In genomic region chr12:101298426-101298825, GRCh38 we compare ENCODE assay signal across 13 cellular contexts. TPM values are rescaled to one million over a fixed set of nuclear protein-coding genes. Genes with fewer than 3 reads are reported as not detected.
A peak's percentile ranks its signal among the peaks of the same experiment; 100 is the strongest.
DNase-seq lines count a peak whose midpoint lies in the region; TF ChIP-seq lines count a peak whose summit lies in the region.
"Had no signal": no experiment of that assay in that cellular context is flagged by ENCODE, and none has a peak within 500 bp of the region (broad histone marks: within the 10 kb centered on the region; RNA-seq: fewer than 3 reads in every experiment).

No MANE protein-coding gene starts in this region.

- DNase-seq in AG10803 (ENCODE audit: low read depth) (peak; percentile 33), M059J (ENCODE audit: low read depth) (peak; percentile 54), cardiac fibroblast (ENCODE audit: low read depth in 2 of 2) (peak; percentile 62 to 94), NCI-H2171 treated with DMSO at 0.1 percent for 48 hours (lab: John Stamatoyannopoulos, UW) (no peak), GDM1 (lab: John Stamatoyannopoulos, UW) (no peak), putamen (ENCODE audit: low spot score) (no peak)
- DNase-seq in stimulated activated CD8-positive, alpha-beta memory T cell treated with anti-CD3 and anti-CD28 coated beads, Interleukin-4, amount 100 ng/mL, for 48 hours, result no peak
- DNase-seq: activated CD4-positive, alpha-beta T cell treated with anti-CD3 and anti-CD28 coated beads, Interleukin-2, amount 10 ng/mL, durations not matched to agents 24 days and 14 days; DND-41; posterior cingulate gyrus; stimulated activated CD4-positive, alpha-beta T cell treated with anti-CD3 and anti-CD28 coated beads, Interleukin-1b, Interleukin-23, amount 100 ng/mL, for 48 hours had no signal

- no peaks in the 10 kb centered on the region for H3K27me3 ChIP-seq in layer of hippocampus (ENCODE audit: control insufficient read depth, insufficient read depth, low read length)
- H3K27me3 ChIP-seq: BLaER1 had no signal

- TF ChIP-seq CTCF in AG10803 (conservative IDR thresholded peaks at IDR 0.05; ENCODE audit: low read length), result no peak
- no peak for TF ChIP-seq CTCF in cardiac fibroblast (IDR thresholded peaks at IDR 0.05; ENCODE audit: low read depth, low read length)

- H3K27ac ChIP-seq in layer of hippocampus (ENCODE audit: low read depth, low read length), result peak overlapping the region; percentile 42
- H3K27ac ChIP-seq: BLaER1 had no signal

- H3K4me3 ChIP-seq in AG10803 (ENCODE audit: low read length) (no peak overlapping the region), cardiac fibroblast (replicated peaks in 1 of 2; ENCODE audit: low read depth in 2 of 2, low read length in 2 of 2) (no peak overlapping the region)
- H3K4me3 ChIP-seq: BLaER1 had no signal

RNA-seq across cellular contexts. Expression of gene UTP20, which starts 18.5 kb away (rescaled TPM):
- 10.5 and 13.1 TPM in 2 replicates for total RNA-seq in M059J (2014; rRNA removed; shearing (Covaris generic))

Comparison
In these comparisons a context has a peak if more than half of its experiments do, and no peak if none do; other contexts are left out.
1. DNase-seq: peak in AG10803 (single experiment), M059J (single experiment) and cardiac fibroblast (2 of 2); none in NCI-H2171 treated with DMSO at 0.1 percent for 48 hours (single experiment), stimulated activated CD8-positive, alpha-beta memory T cell treated with anti-CD3 and anti-CD28 coated beads, Interleukin-4, amount 100 ng/mL, for 48 hours (single experiment), GDM1 (single experiment) and putamen (single experiment).